ENCODE assay signal across 8 cellular contexts in genomic region chr2:158457092-158457825, GRCh38. TPM values are rescaled to one million over a fixed set of nuclear protein-coding genes. Genes with fewer than 3 reads are reported as not detected.
A peak's percentile ranks its signal among the peaks of the same experiment; 100 is the strongest.
DNase-seq lines count a peak whose midpoint lies in the region; ATAC-seq and TF ChIP-seq lines count a peak whose summit lies in the region.

No MANE protein-coding gene starts in this region.

- 0% methylated on average over 84 of the region's 84 CpGs for WGBS in ectodermal cell, 2 experiments

- no peaks in the 10 kb centered on the region for H3K9me3 ChIP-seq in ectodermal cell (ENCODE audit: control insufficient read depth, low read length)

- peak overlapping the region; percentile 84 for H3K4me3 ChIP-seq in ectodermal cell (ENCODE audit: insufficient read depth, low read depth, low read length)

- ATAC-seq in GM18502 (IDR thresholded peaks at IDR 0.05; ENCODE audit: poor library complexity, unreplicated experiment) = peak; percentile 34
- ATAC-seq in HG03025 (IDR thresholded peaks at IDR 0.05; ENCODE audit: low FRiP score, unreplicated experiment) = peak; percentile 43

- H3K27me3 ChIP-seq in ectodermal cell (ENCODE audit: control insufficient read depth, insufficient read depth, low read length, poor library complexity, severe bottlenecking) = no peaks in the 10 kb centered on the region

- peak; percentile 81 for DNase-seq in NCI-H2227 treated with DMSO at 0.1 percent for 48 hours (lab: John Stamatoyannopoulos, UW)
- DNase-seq in activated CD4-positive, alpha-beta T cell treated with anti-CD3 and anti-CD28 coated beads, Interleukin-2, amount 50 U/mL, for 4 hours = peak; percentile 30 to 39
- peak; percentile 41 for DNase-seq in medulla oblongata (ENCODE audit: extremely low spot score)
- DNase-seq in stimulated activated CD4-positive, alpha-beta T cell treated with anti-CD3 and anti-CD28 coated beads, TNF-alpha, amount 100 ng/mL, for 48 hours (ENCODE audit: low read depth in 3 of 3) = peak in 2 of 3 donors; percentile 14 to 42

- no peaks in the 10 kb centered on the region for H3K36me3 ChIP-seq in ectodermal cell (ENCODE audit: control insufficient read depth, insufficient read depth, low read length)

- H3K27ac ChIP-seq in 22Rv1 (peak overlapping the region; percentile 78), ectodermal cell (ENCODE audit: insufficient read depth, low read depth, low read length, poor library complexity, severe bottlenecking) (peak overlapping the region; percentile 92)

- TF ChIP-seq CTCF in 22Rv1 (IDR thresholded peaks at IDR 0.05) = no peak

- H3K4me1 ChIP-seq in ectodermal cell (ENCODE audit: control insufficient read depth, insufficient read depth, low read length) = peaks cover 14% of the 10 kb centered on the region

RNA-seq across cellular contexts. Expression of gene PKP4, which starts 0.5 kb away (rescaled TPM):
- polyA plus RNA-seq in ectodermal cell (2013, experiment 1 of 4) = 90.0 TPM
- polyA plus RNA-seq in ectodermal cell (2013, experiment 2 of 4) = 83.1 TPM
- polyA plus RNA-seq in ectodermal cell (2013, experiment 3 of 4) = 63.9 TPM
- polyA plus RNA-seq in ectodermal cell (2013, experiment 4 of 4) = 74.7 TPM

RNA-seq across cellular contexts. Expression of gene CCDC148, which starts 0.7 kb away (rescaled TPM):
- polyA plus RNA-seq in ectodermal cell (2013, experiment 1 of 4) = 4.7 TPM
- polyA plus RNA-seq in ectodermal cell (2013, experiment 2 of 4) = 4.4 TPM
- 3.9 TPM for polyA plus RNA-seq in ectodermal cell (2013, experiment 3 of 4)
- polyA plus RNA-seq in ectodermal cell (2013, experiment 4 of 4) = 3.9 TPM

Comparison
In these comparisons a context has a peak if more than half of its experiments do, and no peak if none do; other contexts are left out.
1. Peak in every context shown above with its lines: DNase-seq, ATAC-seq, H3K4me3 ChIP-seq and H3K27ac ChIP-seq.
2. DNase-seq: peak in every context shown above with its lines; median percentile 81 in NCI-H2227 treated with DMSO at 0.1 percent for 48 hours; 41 in medulla oblongata; 34 in activated CD4-positive, alpha-beta T cell treated with anti-CD3 and anti-CD28 coated beads, Interleukin-2, amount 50 U/mL, for 4 hours; 28 in stimulated activated CD4-positive, alpha-beta T cell treated with anti-CD3 and anti-CD28 coated beads, TNF-alpha, amount 100 ng/mL, for 48 hours.